ENCODE assay signal across 1 cellular context in the genomic region with DNA sequence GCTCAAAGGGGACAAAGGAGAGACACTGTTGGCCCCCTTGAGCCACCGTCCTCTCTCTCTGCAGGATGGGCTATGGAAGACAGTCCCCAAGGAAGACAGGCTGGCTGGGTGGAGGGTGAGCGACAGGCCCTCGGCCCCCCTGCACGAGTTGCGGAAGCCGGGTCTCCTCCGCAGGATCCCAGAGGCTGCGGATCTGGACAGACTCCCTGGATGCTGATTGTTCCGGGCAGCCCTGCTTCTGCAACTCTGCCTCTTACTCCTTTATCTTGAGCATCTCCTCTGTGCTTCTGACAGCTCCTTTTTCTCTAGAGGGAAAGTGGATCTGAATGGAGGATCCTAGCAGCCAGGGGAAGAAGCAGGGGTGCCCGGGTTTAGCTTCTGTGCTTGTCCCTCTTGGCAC.
TF ChIP-seq lines count a peak whose summit lies in the region.

No MANE protein-coding gene starts in this region.

TF ChIP-seq in SK-N-SH treated with all-trans-retinoic acid at 6 μM for 48 hours, 23 proteins besides CTCF, POLR2A, EP300 and RAD21 (continued from another document):
- TF ChIP-seq TSHZ2 (CRISPR knock-in tag; IDR thresholded peaks at IDR 0.05) (no peak), PPARA (CRISPR knock-in tag; IDR thresholded peaks at IDR 0.05; ENCODE audit: borderline replicate concordance) (no peak), GLIS3 (CRISPR knock-in tag; IDR thresholded peaks at IDR 0.05) (no peak), ZNF8 (CRISPR knock-in tag; IDR thresholded peaks at IDR 0.05) (no peak)
- TF ChIP-seq, protein P1, sequence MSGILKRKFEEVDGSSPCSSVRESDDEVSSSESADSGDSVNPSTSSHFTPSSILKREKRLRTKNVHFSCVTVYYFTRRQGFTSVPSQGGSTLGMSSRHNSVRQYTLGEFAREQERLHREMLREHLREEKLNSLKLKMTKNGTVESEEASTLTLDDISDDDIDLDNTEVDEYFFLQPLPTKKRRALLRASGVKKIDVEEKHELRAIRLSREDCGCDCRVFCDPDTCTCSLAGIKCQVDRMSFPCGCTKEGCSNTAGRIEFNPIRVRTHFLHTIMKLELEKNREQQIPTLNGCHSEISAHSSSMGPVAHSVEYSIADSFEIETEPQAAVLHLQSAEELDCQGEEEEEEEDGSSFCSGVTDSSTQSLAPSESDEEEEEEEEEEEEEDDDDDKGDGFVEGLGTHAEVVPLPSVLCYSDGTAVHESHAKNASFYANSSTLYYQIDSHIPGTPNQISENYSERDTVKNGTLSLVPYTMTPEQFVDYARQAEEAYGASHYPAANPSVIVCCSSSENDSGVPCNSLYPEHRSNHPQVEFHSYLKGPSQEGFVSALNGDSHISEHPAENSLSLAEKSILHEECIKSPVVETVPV (CRISPR knock-in tag; IDR thresholded peaks at IDR 0.05): no peak
